ENCODE assay signal across 1 cellular context in genomic region chr21:38788275-38788911, GRCh38.
A peak's percentile ranks its signal among the peaks of the same experiment; 100 is the strongest.
TF ChIP-seq lines count a peak whose summit lies in the region.

No MANE protein-coding gene starts in this region.

TF ChIP-seq in HepG2, 621 proteins besides CTCF, POLR2A, EP300 and RAD21 (continued from another document):
- TF ChIP-seq MLXIP (CRISPR knock-in tag; IDR thresholded peaks at IDR 0.05; ENCODE audit: borderline replicate concordance) (no peak), SOX6 (IDR thresholded peaks at IDR 0.05) (no peak), SOX6 (CRISPR knock-in tag; IDR thresholded peaks at IDR 0.05) (no peak; the same call in 1 of the 2 replicates), KDM5B (CRISPR knock-in tag; IDR thresholded peaks at IDR 0.05; ENCODE audit: borderline replicate concordance) (peak; percentile 42; the same call in 1 of the 2 replicates), SOX5 (CRISPR knock-in tag; IDR thresholded peaks at IDR 0.05; ENCODE audit: borderline replicate concordance) (peak; percentile 59; the same call in 1 of the 2 replicates), MAX (IDR thresholded peaks at IDR 0.05) (no peak), ZMYM2 (CRISPR knock-in tag; IDR thresholded peaks at IDR 0.05) (0 out of 2 replicates have a peak, but pooled peaks have one; percentile 53), ZBTB49 (CRISPR knock-in tag; IDR thresholded peaks at IDR 0.05; ENCODE audit: borderline replicate concordance) (no peak), SAFB2 (CRISPR knock-in tag; IDR thresholded peaks at IDR 0.05; ENCODE audit: borderline replicate concordance, low read depth) (0 out of 2 replicates have a peak, but pooled peaks have one; percentile 30), ZMYM4 (CRISPR knock-in tag; IDR thresholded peaks at IDR 0.05) (no peak), BRD4 (CRISPR knock-in tag; IDR thresholded peaks at IDR 0.05) (peak; percentile 44; the same call in 1 of the 2 replicates), SOX13 (IDR thresholded peaks at IDR 0.05) (no peak), SOX13 (CRISPR knock-in tag; conservative IDR thresholded peaks at IDR 0.05 in 1 of 2, IDR thresholded peaks at IDR 0.05 in 1 of 2) (peak in 1 of 2 experiments; percentile 67; a peak in 2 of 4 replicates), ZNF761 (CRISPR knock-in tag; conservative IDR thresholded peaks at IDR 0.05) (0 out of 2 replicates have a peak, but pooled peaks have one; percentile 5), MAFG (CRISPR knock-in tag; IDR thresholded peaks at IDR 0.05) (no peak), ZNF790 (CRISPR knock-in tag; IDR thresholded peaks at IDR 0.05; ENCODE audit: borderline replicate concordance) (0 out of 2 replicates have a peak, but pooled peaks have one; percentile 38), SATB2 (CRISPR knock-in tag; IDR thresholded peaks at IDR 0.05) (no peak), ZBTB7B (CRISPR knock-in tag; IDR thresholded peaks at IDR 0.05) (no peak), GLI4 (CRISPR knock-in tag; IDR thresholded peaks at IDR 0.05; ENCODE audit: borderline replicate concordance) (no peak), GATAD2A (CRISPR knock-in tag; IDR thresholded peaks at IDR 0.05) (0 out of 2 replicates have a peak, but pooled peaks have one; percentile 12), ZNF296 (CRISPR knock-in tag; conservative IDR thresholded peaks at IDR 0.05) (0 out of 2 replicates have a peak, but pooled peaks have one; percentile 72), U2AF1 (optimal IDR thresholded peaks at IDR 0.05; ENCODE audit: low read depth, low read length) (no peak), SP140L (CRISPR knock-in tag; IDR thresholded peaks at IDR 0.05; ENCODE audit: borderline replicate concordance) (0 out of 2 replicates have a peak, but pooled peaks have one; percentile 36), RARA (CRISPR knock-in tag; IDR thresholded peaks at IDR 0.05) (no peak; the same call in 1 of the 2 replicates), ZNF382 (CRISPR knock-in tag; IDR thresholded peaks at IDR 0.05; ENCODE audit: borderline replicate concordance) (no peak), SP1 (IDR thresholded peaks at IDR 0.05) (no peak), SP1 (CRISPR knock-in tag; IDR thresholded peaks at IDR 0.05) (peak; percentile 6; the same call in 1 of the 2 replicates), ZSCAN31 (CRISPR knock-in tag; IDR thresholded peaks at IDR 0.05; ENCODE audit: low read depth) (no peak), NFIB (CRISPR knock-in tag; IDR thresholded peaks at IDR 0.05; ENCODE audit: borderline replicate concordance) (no peak)
TF ChIP-seq in HepG2: peak in this region for 16.
